14 cellular contexts compared by ENCODE assay signal in genomic region chr17:918102-918740, GRCh38.
DNase-seq lines count a peak whose midpoint lies in the region; ATAC-seq, FAIRE-seq and TF ChIP-seq lines count a peak whose summit lies in the region.
"Had no signal": no experiment of that assay in that cellular context is flagged by ENCODE, and none has a peak within 500 bp of the region (broad histone marks: within the 10 kb centered on the region; RNA-seq: fewer than 3 reads in every experiment).

No MANE protein-coding gene starts in this region.

- intact Hi-C loops in Caco-2 (cut with micrococcal nuclease; ENCODE audit: unreplicated experiment) (no loop called here), kidney (cut with DNase I) (no loop called here)

- DNase-seq in Caco-2 (no peak), adipocyte (ENCODE audit: low read depth) (no peak), kidney (peak; percentile 44), omental fat pad (ENCODE audit: low spot score) (no peak)
- DNase-seq: DMS79; naive thymus-derived CD8-positive, alpha-beta T cell; stimulated activated CD4-positive, alpha-beta T cell treated with anti-CD3 and anti-CD28 coated beads, Interleukin-12 subunit alpha, Interleukin-12 subunit beta, amount 100 ng/mL, for 4 hours had no signal

- ATAC-seq in HG03135 (IDR thresholded peaks at IDR 0.05; ENCODE audit: unreplicated experiment) (no peak), omental fat pad (ENCODE audit: low FRiP score) (no peak), HG03108 (IDR thresholded peaks at IDR 0.05; ENCODE audit: unreplicated experiment) (no peak), HG02610 (IDR thresholded peaks at IDR 0.05; ENCODE audit: unreplicated experiment) (no peak)
- ATAC-seq: GM12878; naive thymus-derived CD8-positive, alpha-beta T cell had no signal

- H3K4me1 ChIP-seq in Caco-2, result no peaks in the 10 kb centered on the region
- peaks cover 6% of the 10 kb centered on the region for H3K4me1 ChIP-seq in adipocyte (ENCODE audit: control insufficient read depth, insufficient read depth, low read length)
- no peaks in the 10 kb centered on the region for H3K4me1 ChIP-seq in kidney (ENCODE audit: control insufficient read depth in 1 of 2, insufficient read depth in 1 of 2, low read depth in 1 of 2, low read length in 2 of 2)

- TF ChIP-seq CTCF in Caco-2 (IDR thresholded peaks at IDR 0.05; ENCODE audit: insufficient read depth in 1 of 2, low read depth in 1 of 2, low read length in 1 of 2, severe bottlenecking in 1 of 2, unreplicated experiment in 1 of 2) (no peak), kidney (IDR thresholded peaks at IDR 0.05; ENCODE audit: borderline replicate concordance, extremely low read depth, insufficient read depth) (no peak), omental fat pad (IDR thresholded peaks at IDR 0.05) (no peak)

- peak overlapping the region; percentile 66 for H3K9ac ChIP-seq in adipocyte (ENCODE audit: low read length)
- H3K9ac ChIP-seq in kidney (ENCODE audit: low read length in 2 of 2), result peak overlapping the region in 1 of 2 donors; percentile 34

- H3K4me1 Mint-ChIP-seq in Caco-2 (ENCODE audit: low read depth, unreplicated experiment), result peaks cover 27% of the 10 kb centered on the region
- H3K4me1 Mint-ChIP-seq: B cell; naive thymus-derived CD8-positive, alpha-beta T cell had no signal

- no TSS peak for BruUV-seq in Caco-2 (replicated peaks; lab: Mats Ljungman, UMichigan)

- H3K36me3 Mint-ChIP-seq in Caco-2 (ENCODE audit: insufficient read depth, unreplicated experiment), result peaks cover 76% of the 10 kb centered on the region
- H3K36me3 Mint-ChIP-seq: naive thymus-derived CD8-positive, alpha-beta T cell had no signal

- H3K27ac ChIP-seq in kidney (ENCODE audit: low read depth in 2 of 2, low read length in 2 of 2) (peak overlapping the region; percentile 71 to 76), skin epidermis (peak overlapping the region in 19 of 21 experiments; percentile 14 to 94 (median 72))

- POLR2A ChIA-PET in Caco-2 (lab: Charles Lee), result no interaction called here

- H3K4me3 ChIP-seq in Caco-2 (ENCODE audit: low read depth, low read length) (no peak overlapping the region), adipocyte (ENCODE audit: low read length) (peak overlapping the region; percentile 67), kidney (ENCODE audit: low read length in 2 of 2) (no peak overlapping the region), skin epidermis (no peak overlapping the region)
- H3K4me3 ChIP-seq: GM12878, tibial nerve had no signal

- no peaks in the 10 kb centered on the region for H3K9me3 Mint-ChIP-seq in Caco-2 (ENCODE audit: unreplicated experiment)
- H3K9me3 Mint-ChIP-seq: naive thymus-derived CD8-positive, alpha-beta T cell had no signal

- H3K4me3 Mint-ChIP-seq in Caco-2 (ENCODE audit: unreplicated experiment), result no peak overlapping the region
- H3K4me3 Mint-ChIP-seq: B cell; naive thymus-derived CD8-positive, alpha-beta T cell had no signal

- peaks cover 2% of the 10 kb centered on the region; the same call in 1 of the 2 replicates for H3K36me3 ChIP-seq in Caco-2 (ENCODE audit: control insufficient read depth, insufficient read depth, low read length)
- no peaks in the 10 kb centered on the region for H3K36me3 ChIP-seq in adipocyte (ENCODE audit: control insufficient read depth, insufficient read depth, low read length, severe bottlenecking)
- no peaks in the 10 kb centered on the region for H3K36me3 ChIP-seq in kidney (ENCODE audit: control insufficient read depth in 1 of 2, insufficient read depth in 2 of 2, low read length in 2 of 2)
- H3K36me3 ChIP-seq: tibial nerve had no signal

- no peaks in the 10 kb centered on the region for H3K27me3 ChIP-seq in Caco-2 (replicated peaks; ENCODE audit: control insufficient read depth, insufficient read depth, low read length)
- no peaks in the 10 kb centered on the region for H3K27me3 ChIP-seq in adipocyte (replicated peaks; ENCODE audit: control insufficient read depth, insufficient read depth, low read length)
- H3K27me3 ChIP-seq: tibial nerve had no signal

- FAIRE-seq in kidney (lab: Jason Lieb, UNC), result no peak
- FAIRE-seq: GM12878 had no signal

- CTCF ChIA-PET in Caco-2 (lab: Charles Lee), result no interaction called here

- H3K27me3 Mint-ChIP-seq in Caco-2 (ENCODE audit: insufficient read depth, unreplicated experiment), result no peaks in the 10 kb centered on the region

- peak overlapping the region; percentile 10 for H3K27ac Mint-ChIP-seq in Caco-2 (ENCODE audit: unreplicated experiment)
- H3K27ac Mint-ChIP-seq: B cell had no signal

- H3K9me3 ChIP-seq in Caco-2 (no peaks in the 10 kb centered on the region), adipocyte (ENCODE audit: control insufficient read depth, low read length) (no peaks in the 10 kb centered on the region), kidney (ENCODE audit: control insufficient read depth in 1 of 2, low read length in 2 of 2) (no peaks in the 10 kb centered on the region)
